ENCODE assay signal across 1 cellular context in genomic region chr20:47311211-47311610, GRCh38.
TF ChIP-seq lines count a peak whose summit lies in the region.

No MANE protein-coding gene starts in this region.

TF ChIP-seq in HepG2, 621 proteins besides CTCF, POLR2A, EP300 and RAD21 (continued from another document and continues in another):
- TF ChIP-seq, protein P1, sequence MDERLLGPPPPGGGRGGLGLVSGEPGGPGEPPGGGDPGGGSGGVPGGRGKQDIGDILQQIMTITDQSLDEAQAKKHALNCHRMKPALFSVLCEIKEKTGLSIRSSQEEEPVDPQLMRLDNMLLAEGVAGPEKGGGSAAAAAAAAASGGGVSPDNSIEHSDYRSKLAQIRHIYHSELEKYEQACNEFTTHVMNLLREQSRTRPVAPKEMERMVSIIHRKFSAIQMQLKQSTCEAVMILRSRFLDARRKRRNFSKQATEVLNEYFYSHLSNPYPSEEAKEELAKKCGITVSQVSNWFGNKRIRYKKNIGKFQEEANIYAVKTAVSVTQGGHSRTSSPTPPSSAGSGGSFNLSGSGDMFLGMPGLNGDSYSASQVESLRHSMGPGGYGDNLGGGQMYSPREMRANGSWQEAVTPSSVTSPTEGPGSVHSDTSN (CRISPR knock-in tag; IDR thresholded peaks at IDR 0.05) = no peak
- no peak for TF ChIP-seq CC2D1A (CRISPR knock-in tag; IDR thresholded peaks at IDR 0.05)
- no peak for TF ChIP-seq ZNF232 (CRISPR knock-in tag; IDR thresholded peaks at IDR 0.05; ENCODE audit: borderline replicate concordance)
- TF ChIP-seq ZNF30 (CRISPR knock-in tag; IDR thresholded peaks at IDR 0.05) = no peak
- no peak for TF ChIP-seq TBX3 (IDR thresholded peaks at IDR 0.05; ENCODE audit: borderline replicate concordance)
- TF ChIP-seq FOXP1 (IDR thresholded peaks at IDR 0.05) = no peak
- TF ChIP-seq FOXP1 (CRISPR knock-in tag; IDR thresholded peaks at IDR 0.05) = no peak
- TF ChIP-seq ERF (CRISPR knock-in tag; IDR thresholded peaks at IDR 0.05) = no peak
- no peak for TF ChIP-seq ZNF605 (CRISPR knock-in tag; IDR thresholded peaks at IDR 0.05)
- TF ChIP-seq ZNF550 (CRISPR knock-in tag; IDR thresholded peaks at IDR 0.05; ENCODE audit: borderline replicate concordance) = no peak
- no peak for TF ChIP-seq U2AF2 (IDR thresholded peaks at IDR 0.05; ENCODE audit: low read depth, low read length)
- TF ChIP-seq RBM22 (optimal IDR thresholded peaks at IDR 0.05; ENCODE audit: low read length) = peak; percentile 4
- TF ChIP-seq CHD4 (IDR thresholded peaks at IDR 0.05; ENCODE audit: borderline replicate concordance, low read length) = no peak
- TF ChIP-seq ZNF549 (CRISPR knock-in tag; IDR thresholded peaks at IDR 0.05) = no peak
- TF ChIP-seq ZNF570 (CRISPR knock-in tag; IDR thresholded peaks at IDR 0.05; ENCODE audit: borderline replicate concordance) = no peak
- TF ChIP-seq IRF2 (CRISPR knock-in tag; IDR thresholded peaks at IDR 0.05) = no peak
- no peak for TF ChIP-seq RARA (CRISPR knock-in tag; IDR thresholded peaks at IDR 0.05)
- TF ChIP-seq ZNF225 (CRISPR knock-in tag; IDR thresholded peaks at IDR 0.05) = no peak
- no peak for TF ChIP-seq STAG1 (CRISPR knock-in tag; IDR thresholded peaks at IDR 0.05)
- no peak for TF ChIP-seq SAFB2 (CRISPR knock-in tag; IDR thresholded peaks at IDR 0.05; ENCODE audit: borderline replicate concordance, low read depth)
- TF ChIP-seq ZNF713 (CRISPR knock-in tag; IDR thresholded peaks at IDR 0.05) = no peak
- TF ChIP-seq SOX6 (IDR thresholded peaks at IDR 0.05) = no peak
- no peak for TF ChIP-seq SOX6 (CRISPR knock-in tag; IDR thresholded peaks at IDR 0.05)
- TF ChIP-seq ZFY (CRISPR knock-in tag; IDR thresholded peaks at IDR 0.05) = no peak
- no peak for TF ChIP-seq SMARCE1 (IDR thresholded peaks at IDR 0.05; ENCODE audit: borderline replicate concordance)
- TF ChIP-seq HNRNPUL1 (IDR thresholded peaks at IDR 0.05; ENCODE audit: low read depth, low read length) = no peak
- TF ChIP-seq ZSCAN25 (CRISPR knock-in tag; IDR thresholded peaks at IDR 0.05) = 0 out of 2 replicates have a peak, but pooled peaks have one; percentile 15
- TF ChIP-seq, protein P2, sequence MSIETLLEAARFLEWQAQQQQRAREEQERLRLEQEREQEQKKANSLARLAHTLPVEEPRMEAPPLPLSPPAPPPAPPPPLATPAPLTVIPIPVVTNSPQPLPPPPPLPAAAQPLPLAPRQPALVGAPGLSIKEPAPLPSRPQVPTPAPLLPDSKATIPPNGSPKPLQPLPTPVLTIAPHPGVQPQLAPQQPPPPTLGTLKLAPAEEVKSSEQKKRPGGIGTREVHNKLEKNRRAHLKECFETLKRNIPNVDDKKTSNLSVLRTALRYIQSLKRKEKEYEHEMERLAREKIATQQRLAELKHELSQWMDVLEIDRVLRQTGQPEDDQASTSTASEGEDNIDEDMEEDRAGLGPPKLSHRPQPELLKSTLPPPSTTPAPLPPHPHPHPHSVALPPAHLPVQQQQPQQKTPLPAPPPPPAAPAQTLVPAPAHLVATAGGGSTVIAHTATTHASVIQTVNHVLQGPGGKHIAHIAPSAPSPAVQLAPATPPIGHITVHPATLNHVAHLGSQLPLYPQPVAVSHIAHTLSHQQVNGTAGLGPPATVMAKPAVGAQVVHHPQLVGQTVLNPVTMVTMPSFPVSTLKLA (IDR thresholded peaks at IDR 0.05) = no peak
- TF ChIP-seq, protein P3, sequence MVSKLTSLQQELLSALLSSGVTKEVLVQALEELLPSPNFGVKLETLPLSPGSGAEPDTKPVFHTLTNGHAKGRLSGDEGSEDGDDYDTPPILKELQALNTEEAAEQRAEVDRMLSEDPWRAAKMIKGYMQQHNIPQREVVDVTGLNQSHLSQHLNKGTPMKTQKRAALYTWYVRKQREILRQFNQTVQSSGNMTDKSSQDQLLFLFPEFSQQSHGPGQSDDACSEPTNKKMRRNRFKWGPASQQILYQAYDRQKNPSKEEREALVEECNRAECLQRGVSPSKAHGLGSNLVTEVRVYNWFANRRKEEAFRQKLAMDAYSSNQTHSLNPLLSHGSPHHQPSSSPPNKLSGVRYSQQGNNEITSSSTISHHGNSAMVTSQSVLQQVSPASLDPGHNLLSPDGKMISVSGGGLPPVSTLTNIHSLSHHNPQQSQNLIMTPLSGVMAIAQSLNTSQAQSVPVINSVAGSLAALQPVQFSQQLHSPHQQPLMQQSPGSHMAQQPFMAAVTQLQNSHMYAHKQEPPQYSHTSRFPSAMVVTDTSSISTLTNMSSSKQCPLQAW (CRISPR knock-in tag; IDR thresholded peaks at IDR 0.05) = no peak
- peak; percentile 48; the same call in 1 of the 2 replicates for TF ChIP-seq ZNF891 (CRISPR knock-in tag; IDR thresholded peaks at IDR 0.05)
- TF ChIP-seq ZNF33A (CRISPR knock-in tag; IDR thresholded peaks at IDR 0.05; ENCODE audit: borderline replicate concordance) = no peak
- TF ChIP-seq GPBP1L1 (CRISPR knock-in tag; IDR thresholded peaks at IDR 0.05) = no peak
- TF ChIP-seq NFYC (CRISPR knock-in tag; IDR thresholded peaks at IDR 0.05) = no peak
- no peak for TF ChIP-seq KLF11 (CRISPR knock-in tag; IDR thresholded peaks at IDR 0.05)
- TF ChIP-seq THRA (CRISPR knock-in tag; IDR thresholded peaks at IDR 0.05; ENCODE audit: borderline replicate concordance) = no peak
- no peak for TF ChIP-seq HOXA9 (CRISPR knock-in tag; IDR thresholded peaks at IDR 0.05; ENCODE audit: borderline replicate concordance)
- TF ChIP-seq FOSL1 (CRISPR knock-in tag; IDR thresholded peaks at IDR 0.05; ENCODE audit: borderline replicate concordance) = no peak
- no peak for TF ChIP-seq SSRP1 (CRISPR knock-in tag; IDR thresholded peaks at IDR 0.05)
- TF ChIP-seq YY1 (IDR thresholded peaks at IDR 0.05; ENCODE audit: insufficient read depth, insufficient replicate concordance, low read depth, low read length) = no peak
- no peak for TF ChIP-seq PRMT3 (CRISPR knock-in tag; IDR thresholded peaks at IDR 0.05; ENCODE audit: borderline replicate concordance, low read depth)
- TF ChIP-seq ZSCAN31 (CRISPR knock-in tag; IDR thresholded peaks at IDR 0.05; ENCODE audit: low read depth) = no peak
- no peak for TF ChIP-seq ZKSCAN8 (CRISPR knock-in tag; IDR thresholded peaks at IDR 0.05; ENCODE audit: borderline replicate concordance)
- no peak for TF ChIP-seq GLMP (CRISPR knock-in tag; IDR thresholded peaks at IDR 0.05; ENCODE audit: borderline replicate concordance)
- TF ChIP-seq SMAD9 (CRISPR knock-in tag; IDR thresholded peaks at IDR 0.05) = 0 out of 2 replicates have a peak, but pooled peaks have one; percentile 33
- no peak for TF ChIP-seq GABPB1 (CRISPR knock-in tag; IDR thresholded peaks at IDR 0.05)
- no peak for TF ChIP-seq SETDB1 (CRISPR knock-in tag; IDR thresholded peaks at IDR 0.05; ENCODE audit: borderline replicate concordance)
- TF ChIP-seq STAT6 (CRISPR knock-in tag; IDR thresholded peaks at IDR 0.05; ENCODE audit: borderline replicate concordance) = no peak
- TF ChIP-seq DZIP1 (CRISPR knock-in tag; IDR thresholded peaks at IDR 0.05) = no peak
- TF ChIP-seq RFX1 (IDR thresholded peaks at IDR 0.05) = no peak
- no peak for TF ChIP-seq NFATC3 (CRISPR knock-in tag; IDR thresholded peaks at IDR 0.05)
- TF ChIP-seq ZFP41 (CRISPR knock-in tag; IDR thresholded peaks at IDR 0.05; ENCODE audit: borderline replicate concordance) = no peak
- no peak for TF ChIP-seq CEBPZ (IDR thresholded peaks at IDR 0.05; ENCODE audit: low read length)
- TF ChIP-seq AKAP8 (CRISPR knock-in tag; IDR thresholded peaks at IDR 0.05) = no peak
- TF ChIP-seq, protein P4, sequence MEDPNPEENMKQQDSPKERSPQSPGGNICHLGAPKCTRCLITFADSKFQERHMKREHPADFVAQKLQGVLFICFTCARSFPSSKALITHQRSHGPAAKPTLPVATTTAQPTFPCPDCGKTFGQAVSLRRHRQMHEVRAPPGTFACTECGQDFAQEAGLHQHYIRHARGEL (CRISPR knock-in tag; IDR thresholded peaks at IDR 0.05) = no peak
- TF ChIP-seq NFYB (CRISPR knock-in tag; IDR thresholded peaks at IDR 0.05) = no peak
- no peak for TF ChIP-seq NR2F6 (IDR thresholded peaks at IDR 0.05)
- 0 out of 2 replicates have a peak, but pooled peaks have one; percentile 10 for TF ChIP-seq NR2F6 (CRISPR knock-in tag; IDR thresholded peaks at IDR 0.05)
- TF ChIP-seq ZNF101 (CRISPR knock-in tag; IDR thresholded peaks at IDR 0.05; ENCODE audit: borderline replicate concordance, low read depth) = no peak
- peak; percentile 45 for TF ChIP-seq ZMYM4 (CRISPR knock-in tag; IDR thresholded peaks at IDR 0.05)
